21 cellular contexts compared by ENCODE assay signal in the genomic region with DNA sequence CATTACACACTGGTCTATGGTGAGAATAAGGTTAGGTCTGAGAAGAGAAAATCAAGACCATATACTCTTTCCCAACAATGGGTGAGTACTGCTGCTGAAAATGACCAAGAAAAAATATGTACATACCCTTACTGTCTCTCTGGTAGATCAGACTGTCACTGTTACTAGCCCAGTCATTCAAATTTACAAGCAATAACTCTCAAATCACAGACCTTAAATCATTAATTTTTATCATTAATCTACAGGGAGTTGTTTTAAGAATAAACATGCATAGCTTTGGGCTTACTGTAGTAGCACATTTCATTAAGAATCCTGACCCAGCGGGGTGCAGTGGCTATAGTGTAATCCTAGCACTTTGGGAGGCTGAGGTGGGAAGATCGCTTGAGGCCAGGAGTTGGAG. TPM values are rescaled to one million over a fixed set of nuclear protein-coding genes. Genes with fewer than 3 reads are reported as not detected.
DNase-seq lines count a peak whose midpoint lies in the region; ATAC-seq and TF ChIP-seq lines count a peak whose summit lies in the region.
"Had no signal": no experiment of that assay in that cellular context is flagged by ENCODE, and none has a peak within 500 bp of the region (broad histone marks: within the 10 kb centered on the region; RNA-seq: fewer than 3 reads in every experiment).

No MANE protein-coding gene starts in this region.

- ATAC-seq in heart left ventricle (no peak), GM18868 (IDR thresholded peaks at IDR 0.05; ENCODE audit: unreplicated experiment) (no peak)
- ATAC-seq: GM12878 had no signal

- H3K27ac ChIP-seq in cardiac muscle cell (peak overlapping the region; percentile 81), heart left ventricle (no peak overlapping the region), mesodermal cell (ENCODE audit: low read depth, low read length, severe bottlenecking) (peak overlapping the region; percentile 5)
- H3K27ac ChIP-seq: PC-9, SJSA1 had no signal

- H3K27me3 Mint-ChIP-seq in HFFc6 (ENCODE audit: insufficient read depth), result no peaks in the 10 kb centered on the region; the same call in 1 of the 2 replicates
- H3K27me3 Mint-ChIP-seq: CD4-positive, alpha-beta memory T cell had no signal

- peak overlapping the region; percentile 3; the same call in 1 of the 2 replicates for H3K27ac Mint-ChIP-seq in HFFc6

- peak overlapping the region; percentile 43 for H3K4me3 ChIP-seq in cardiac muscle cell
- H3K4me3 ChIP-seq in heart left ventricle, result no peak overlapping the region
- H3K4me3 ChIP-seq in mesodermal cell (ENCODE audit: extremely low read depth, insufficient read depth, low read length, poor library complexity, severe bottlenecking), result no peak overlapping the region
- H3K4me3 ChIP-seq: GM12878, PC-9, SJSA1 had no signal

- DNase-seq in cardiac muscle cell (ENCODE audit: low read depth in 1 of 2, low spot score in 1 of 2) (no peak), heart left ventricle (no peak), HFFc6 (no peak), NCI-H146 treated with DMSO at 0.1 percent for 48 hours (lab: John Stamatoyannopoulos, UW; ENCODE audit: unreplicated experiment) (no peak), NCI-H2029 (lab: John Stamatoyannopoulos, UW) (no peak)
- DNase-seq: C1 segment of cervical spinal cord; CD4-positive, alpha-beta memory T cell; COR-L47; H7; KBM-7; NCI-H1105 treated with DMSO at 0.1 percent for 48 hours; NCI-H146; NCI-H2029 treated with DMSO at 0.1 percent for 48 hours; NCI-H446 treated with DMSO at 0.1 percent for 48 hours; NCI-H526; PC-9; Right ventricle myocardium superior had no signal

- H3K4me1 ChIP-seq in cardiac muscle cell (ENCODE audit: low read depth), result peaks cover 48% of the 10 kb centered on the region
- H3K4me1 ChIP-seq in heart left ventricle, result peaks cover 0 to 33% (median 15%) of the 10 kb centered on the region in 12 donors
- H3K4me1 ChIP-seq in mesodermal cell (ENCODE audit: control insufficient read depth, insufficient read depth, low read length, poor library complexity, severe bottlenecking), result no peaks in the 10 kb centered on the region

- no peak overlapping the region for H3K4me3 Mint-ChIP-seq in HFFc6
- H3K4me3 Mint-ChIP-seq: CD4-positive, alpha-beta memory T cell had no signal

- TF ChIP-seq CTCF in cardiac muscle cell (IDR thresholded peaks at IDR 0.05; ENCODE audit: low read depth, low read length) (no peak), heart left ventricle (IDR thresholded peaks at IDR 0.05) (no peak), HFFc6 (IDR thresholded peaks at IDR 0.05) (no peak)

- WGBS in heart left ventricle, 4 donors, result 92 to 97% (median 95%) methylated on average over 2 of the region's 2 CpGs
- WGBS in mesodermal cell (ENCODE audit: insufficient coverage in 2 of 2), 2 experiments, result 86 to 100% methylated on average over 1 of the region's 2 CpGs

- intact Hi-C loops in heart left ventricle (cut with DNase I), result no loop called here

- H3K36me3 Mint-ChIP-seq in HFFc6 (ENCODE audit: low read depth), result peaks cover 31% of the 10 kb centered on the region

- no peaks in the 10 kb centered on the region for H3K9me3 ChIP-seq in cardiac muscle cell (ENCODE audit: low read depth)
- H3K9me3 ChIP-seq in heart left ventricle, result no peaks in the 10 kb centered on the region
- H3K9me3 ChIP-seq in mesodermal cell (ENCODE audit: control insufficient read depth, low read length), result peaks cover 15% of the 10 kb centered on the region
- H3K9me3 ChIP-seq: SJSA1 had no signal

- H3K36me3 ChIP-seq in cardiac muscle cell (peaks cover 14% of the 10 kb centered on the region), heart left ventricle (peaks cover 0 to 66% (median 39%) of the 10 kb centered on the region in 9 donors), mesodermal cell (ENCODE audit: control insufficient read depth, insufficient read depth, low read length) (peaks cover 68% of the 10 kb centered on the region)

- H3K4me1 Mint-ChIP-seq in HFFc6 (ENCODE audit: low read depth), result peaks cover 37% of the 10 kb centered on the region

- H3K27me3 ChIP-seq in cardiac muscle cell (no peaks in the 10 kb centered on the region), heart left ventricle (no peaks in the 10 kb centered on the region)
- H3K27me3 ChIP-seq: SJSA1 had no signal

- TF ChIP-seq POLR2A in heart left ventricle (IDR thresholded peaks at IDR 0.05), result no peak

- H3K9me3 Mint-ChIP-seq in HFFc6, result no peaks in the 10 kb centered on the region
- H3K9me3 Mint-ChIP-seq: CD4-positive, alpha-beta memory T cell had no signal

RNA-seq across cellular contexts. Expression of a gene that starts 17.4 kb away (rescaled TPM):
- total RNA-seq in cardiac muscle cell, result 23.0 and 34.3 TPM in 2 replicates
- 67.0 and 107 TPM in 2 replicates for polyA plus RNA-seq in cardiac muscle cell
- total RNA-seq in heart left ventricle, result 10 to 100 TPM; 13.2 to 23.7 (median 16.9) TPM
- 10 to 100 TPM in 1 of 2 donors, 1 to 10 TPM in 1; 5.8 to 10.8 TPM for polyA plus RNA-seq in heart left ventricle
- 10 to 100 TPM; 14.9 to 18.8 (median 16.6) TPM for total RNA-seq in HFFc6 (2021; fragmentation: NEBNext Ultra II Directional; extraction: Animal tissue kit (Norgen Biotek cat#: 25700))
- polyA plus RNA-seq in mesodermal cell (2013, experiment 1 of 2), result 30.3 TPM
- polyA plus RNA-seq in mesodermal cell (2013, experiment 2 of 2), result 24.4 TPM

Comparison
In these comparisons a context has a peak if more than half of its experiments do, and no peak if none do; other contexts are left out.
1. H3K27ac ChIP-seq: peak in cardiac muscle cell (single experiment) and mesodermal cell (single experiment); none in heart left ventricle (0 of 12).